ENCODE assay signal across 1 cellular context in the genomic region with DNA sequence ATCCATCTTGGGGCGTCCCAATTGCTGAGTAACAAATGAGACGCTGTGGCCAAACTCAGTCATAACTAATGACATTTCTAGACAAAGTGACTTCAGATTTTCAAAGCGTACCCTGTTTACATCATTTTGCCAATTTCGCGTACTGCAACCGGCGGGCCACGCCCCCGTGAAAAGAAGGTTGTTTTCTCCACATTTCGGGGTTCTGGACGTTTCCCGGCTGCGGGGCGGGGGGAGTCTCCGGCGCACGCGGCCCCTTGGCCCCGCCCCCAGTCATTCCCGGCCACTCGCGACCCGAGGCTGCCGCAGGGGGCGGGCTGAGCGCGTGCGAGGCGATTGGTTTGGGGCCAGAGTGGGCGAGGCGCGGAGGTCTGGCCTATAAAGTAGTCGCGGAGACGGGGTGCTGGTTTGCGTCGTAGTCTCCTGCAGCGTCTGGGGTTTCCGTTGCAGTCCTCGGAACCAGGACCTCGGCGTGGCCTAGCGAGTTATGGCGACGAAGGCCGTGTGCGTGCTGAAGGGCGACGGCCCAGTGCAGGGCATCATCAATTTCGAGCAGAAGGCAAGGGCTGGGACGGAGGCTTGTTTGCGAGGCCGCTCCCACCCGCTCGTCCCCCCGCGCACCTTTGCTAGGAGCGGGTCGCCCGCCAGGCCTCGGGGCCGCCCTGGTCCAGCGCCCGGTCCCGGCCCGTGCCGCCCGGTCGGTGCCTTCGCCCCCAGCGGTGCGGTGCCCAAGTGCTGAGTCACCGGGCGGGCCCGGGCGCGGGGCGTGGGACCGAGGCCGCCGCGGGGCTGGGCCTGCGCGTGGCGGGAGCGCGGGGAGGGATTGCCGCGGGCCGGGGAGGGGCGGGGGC.
TF ChIP-seq lines count a peak whose summit lies in the region.

Gene SOD1 (plus strand): TSS at position 408 of the 848 bp plus-strand sequence. CDS start 77 bp downstream, at position 485.

TF ChIP-seq in HepG2, 621 proteins besides CTCF, POLR2A, EP300 and RAD21 (continued from another document and continues in another):
- TF ChIP-seq RFXANK (CRISPR knock-in tag; IDR thresholded peaks at IDR 0.05) (no peak), IKZF1 (IDR thresholded peaks at IDR 0.05) (no peak), BRCA1 (CRISPR knock-in tag; IDR thresholded peaks at IDR 0.05) (peak; percentile 92), MZF1 (CRISPR knock-in tag; IDR thresholded peaks at IDR 0.05; ENCODE audit: borderline replicate concordance) (no peak), ZNF607 (CRISPR knock-in tag; IDR thresholded peaks at IDR 0.05; ENCODE audit: borderline replicate concordance) (peak; percentile 81; the same call in 1 of the 2 replicates), ZHX2 (IDR thresholded peaks at IDR 0.05; ENCODE audit: low read depth) (no peak), ZHX2 (CRISPR knock-in tag; IDR thresholded peaks at IDR 0.05; ENCODE audit: borderline replicate concordance) (peak; percentile 90; the same call in 1 of the 2 replicates), TOPORS (CRISPR knock-in tag; IDR thresholded peaks at IDR 0.05) (peak; percentile 78), ZSCAN21 (CRISPR knock-in tag; IDR thresholded peaks at IDR 0.05; ENCODE audit: borderline replicate concordance) (peak; percentile 93), TFDP2 (CRISPR knock-in tag; IDR thresholded peaks at IDR 0.05) (peak; percentile 46; the same call in 1 of the 2 replicates), ZNF33B (CRISPR knock-in tag; IDR thresholded peaks at IDR 0.05) (no peak), PITX1 (CRISPR knock-in tag; IDR thresholded peaks at IDR 0.05) (peak; percentile 65), ZNF253 (CRISPR knock-in tag; IDR thresholded peaks at IDR 0.05; ENCODE audit: borderline replicate concordance) (no peak), ZSCAN20 (CRISPR knock-in tag; IDR thresholded peaks at IDR 0.05; ENCODE audit: borderline replicate concordance) (peak; percentile 84; the same call in 1 of the 2 replicates), ZNF775 (CRISPR knock-in tag; IDR thresholded peaks at IDR 0.05; ENCODE audit: borderline replicate concordance) (no peak), NCOA1 (CRISPR knock-in tag; IDR thresholded peaks at IDR 0.05) (no peak), HMGXB3 (CRISPR knock-in tag; IDR thresholded peaks at IDR 0.05; ENCODE audit: borderline replicate concordance) (peak; percentile 79; the same call in 1 of the 2 replicates), SATB2 (CRISPR knock-in tag; IDR thresholded peaks at IDR 0.05) (peak; percentile 70; the same call in 1 of the 2 replicates), ZNF10 (CRISPR knock-in tag; IDR thresholded peaks at IDR 0.05; ENCODE audit: borderline replicate concordance, low read depth) (no peak), ZNF292 (CRISPR knock-in tag; IDR thresholded peaks at IDR 0.05; ENCODE audit: borderline replicate concordance, low read depth) (0 out of 2 replicates have a peak, but pooled peaks have one; percentile 26), RBM22 (optimal IDR thresholded peaks at IDR 0.05; ENCODE audit: low read length) (no peak), ZNF576 (CRISPR knock-in tag; IDR thresholded peaks at IDR 0.05) (peak; percentile 87; the same call in 1 of the 2 replicates), ZNF430 (CRISPR knock-in tag; IDR thresholded peaks at IDR 0.05) (peak; percentile 89), ZNF75D (CRISPR knock-in tag; IDR thresholded peaks at IDR 0.05; ENCODE audit: borderline replicate concordance) (no peak), SRSF1 (optimal IDR thresholded peaks at IDR 0.05; ENCODE audit: low read depth, low read length) (no peak), ZFP36L1 (CRISPR knock-in tag; IDR thresholded peaks at IDR 0.05) (no peak; the same call in 1 of the 2 replicates), ZKSCAN1 (IDR thresholded peaks at IDR 0.05; ENCODE audit: low read length) (no peak), KLF13 (CRISPR knock-in tag; IDR thresholded peaks at IDR 0.05) (no peak), ZNF441 (CRISPR knock-in tag; IDR thresholded peaks at IDR 0.05; ENCODE audit: borderline replicate concordance) (peak; percentile 81; the same call in 1 of the 2 replicates), MBNL3 (CRISPR knock-in tag; conservative IDR thresholded peaks at IDR 0.05) (no peak), ZNF530 (CRISPR knock-in tag; IDR thresholded peaks at IDR 0.05; ENCODE audit: low read depth) (no peak; the same call in 1 of the 2 replicates), MYC (CRISPR knock-in tag; IDR thresholded peaks at IDR 0.05; ENCODE audit: borderline replicate concordance) (peak; percentile 92; the same call in 1 of the 2 replicates), ZNF556 (CRISPR knock-in tag; IDR thresholded peaks at IDR 0.05; ENCODE audit: borderline replicate concordance) (no peak), CC2D1A (CRISPR knock-in tag; IDR thresholded peaks at IDR 0.05) (no peak)
- TF ChIP-seq, protein P1, sequence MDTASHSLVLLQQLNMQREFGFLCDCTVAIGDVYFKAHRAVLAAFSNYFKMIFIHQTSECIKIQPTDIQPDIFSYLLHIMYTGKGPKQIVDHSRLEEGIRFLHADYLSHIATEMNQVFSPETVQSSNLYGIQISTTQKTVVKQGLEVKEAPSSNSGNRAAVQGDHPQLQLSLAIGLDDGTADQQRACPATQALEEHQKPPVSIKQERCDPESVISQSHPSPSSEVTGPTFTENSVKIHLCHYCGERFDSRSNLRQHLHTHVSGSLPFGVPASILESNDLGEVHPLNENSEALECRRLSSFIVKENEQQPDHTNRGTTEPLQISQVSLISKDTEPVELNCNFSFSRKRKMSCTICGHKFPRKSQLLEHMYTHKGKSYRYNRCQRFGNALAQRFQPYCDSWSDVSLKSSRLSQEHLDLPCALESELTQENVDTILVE (CRISPR knock-in tag; IDR thresholded peaks at IDR 0.05) = no peak
- TF ChIP-seq, protein P2, sequence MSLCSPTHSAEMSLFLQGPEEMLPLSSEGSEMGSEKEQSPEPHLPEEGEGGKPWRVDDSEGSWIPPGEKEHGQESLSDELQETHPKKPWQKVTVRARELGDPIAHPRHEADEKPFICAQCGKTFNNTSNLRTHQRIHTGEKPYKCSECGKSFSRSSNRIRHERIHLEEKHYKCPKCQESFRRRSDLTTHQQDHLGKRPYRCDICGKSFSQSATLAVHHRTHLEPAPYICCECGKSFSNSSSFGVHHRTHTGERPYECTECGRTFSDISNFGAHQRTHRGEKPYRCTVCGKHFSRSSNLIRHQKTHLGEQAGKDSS (CRISPR knock-in tag; IDR thresholded peaks at IDR 0.05; ENCODE audit: borderline replicate concordance, low read depth) = peak; percentile 55; the same call in 1 of the 2 replicates
- TF ChIP-seq, protein P3, sequence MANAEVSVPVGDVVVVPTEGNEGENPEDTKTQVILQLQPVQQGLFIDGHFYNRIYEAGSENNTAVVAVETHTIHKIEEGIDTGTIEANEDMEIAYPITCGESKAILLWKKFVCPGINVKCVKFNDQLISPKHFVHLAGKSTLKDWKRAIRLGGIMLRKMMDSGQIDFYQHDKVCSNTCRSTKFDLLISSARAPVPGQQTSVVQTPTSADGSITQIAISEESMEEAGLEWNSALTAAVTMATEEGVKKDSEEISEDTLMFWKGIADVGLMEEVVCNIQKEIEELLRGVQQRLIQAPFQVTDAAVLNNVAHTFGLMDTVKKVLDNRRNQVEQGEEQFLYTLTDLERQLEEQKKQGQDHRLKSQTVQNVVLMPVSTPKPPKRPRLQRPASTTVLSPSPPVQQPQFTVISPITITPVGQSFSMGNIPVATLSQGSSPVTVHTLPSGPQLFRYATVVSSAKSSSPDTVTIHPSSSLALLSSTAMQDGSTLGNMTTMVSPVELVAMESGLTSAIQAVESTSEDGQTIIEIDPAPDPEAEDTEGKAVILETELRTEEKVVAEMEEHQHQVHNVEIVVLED (CRISPR knock-in tag; IDR thresholded peaks at IDR 0.05; ENCODE audit: borderline replicate concordance) = peak; percentile 59; the same call in 1 of the 2 replicates
- TF ChIP-seq, protein P4, sequence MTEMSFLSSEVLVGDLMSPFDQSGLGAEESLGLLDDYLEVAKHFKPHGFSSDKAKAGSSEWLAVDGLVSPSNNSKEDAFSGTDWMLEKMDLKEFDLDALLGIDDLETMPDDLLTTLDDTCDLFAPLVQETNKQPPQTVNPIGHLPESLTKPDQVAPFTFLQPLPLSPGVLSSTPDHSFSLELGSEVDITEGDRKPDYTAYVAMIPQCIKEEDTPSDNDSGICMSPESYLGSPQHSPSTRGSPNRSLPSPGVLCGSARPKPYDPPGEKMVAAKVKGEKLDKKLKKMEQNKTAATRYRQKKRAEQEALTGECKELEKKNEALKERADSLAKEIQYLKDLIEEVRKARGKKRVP (CRISPR knock-in tag; IDR thresholded peaks at IDR 0.05) = peak in 1 of 2 experiments; percentile 65; a peak in 2 of 4 replicates
- TF ChIP-seq, protein P5, sequence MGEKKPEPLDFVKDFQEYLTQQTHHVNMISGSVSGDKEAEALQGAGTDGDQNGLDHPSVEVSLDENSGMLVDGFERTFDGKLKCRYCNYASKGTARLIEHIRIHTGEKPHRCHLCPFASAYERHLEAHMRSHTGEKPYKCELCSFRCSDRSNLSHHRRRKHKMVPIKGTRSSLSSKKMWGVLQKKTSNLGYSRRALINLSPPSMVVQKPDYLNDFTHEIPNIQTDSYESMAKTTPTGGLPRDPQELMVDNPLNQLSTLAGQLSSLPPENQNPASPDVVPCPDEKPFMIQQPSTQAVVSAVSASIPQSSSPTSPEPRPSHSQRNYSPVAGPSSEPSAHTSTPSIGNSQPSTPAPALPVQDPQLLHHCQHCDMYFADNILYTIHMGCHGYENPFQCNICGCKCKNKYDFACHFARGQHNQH (CRISPR knock-in tag; IDR thresholded peaks at IDR 0.05) = peak; percentile 84; the same call in 1 of the 2 replicates
